ENCODE assay signal across 12 cellular contexts in genomic region chr2:53515435-53516332, GRCh38.
DNase-seq lines count a peak whose midpoint lies in the region; FAIRE-seq and TF ChIP-seq lines count a peak whose summit lies in the region.
"Had no signal": no experiment of that assay in that cellular context is flagged by ENCODE, and none has a peak within 500 bp of the region (broad histone marks: within the 10 kb centered on the region; RNA-seq: fewer than 3 reads in every experiment).

No MANE protein-coding gene starts in this region.

- H3K9me2 ChIP-seq in neural cell (ENCODE audit: insufficient read depth, low read length), result no peaks in the 10 kb centered on the region

- no peak for TF ChIP-seq POLR2A in lower leg skin (IDR thresholded peaks at IDR 0.05)

- no peaks in the 10 kb centered on the region for H4K20me1 ChIP-seq in neural cell (ENCODE audit: insufficient read depth)

- H3K36me3 ChIP-seq in bronchial epithelial cell (ENCODE audit: control insufficient read depth, insufficient read depth, low read length) (no peaks in the 10 kb centered on the region), neural cell (ENCODE audit: insufficient read depth, low read length) (no peaks in the 10 kb centered on the region), MG63 (no peaks in the 10 kb centered on the region)
- H3K36me3 ChIP-seq: prostate gland, upper lobe of left lung had no signal

- H3K27ac ChIP-seq in neural cell (ENCODE audit: low read length), result no peak overlapping the region
- H3K27ac ChIP-seq: epithelial cell of prostate, prostate gland, upper lobe of left lung had no signal

- H3F3A ChIP-seq in neural cell (ENCODE audit: insufficient read depth, low read length, poor library complexity, severe bottlenecking), result no peaks in the 10 kb centered on the region

- DNase-seq in NCI-H1436 (lab: John Stamatoyannopoulos, UW), result peak; percentile 3
- DNase-seq in NCI-H1436 treated with DMSO at 0.1 percent for 48 hours (lab: John Stamatoyannopoulos, UW), result no peak
- peak; percentile 12 for DNase-seq in HT1080 (ENCODE audit: low read depth)
- no peak for DNase-seq in bronchial epithelial cell (ENCODE audit: low read depth)
- no peak for DNase-seq in SKM-1 treated with dmso at 0.1 percent for 144 hours (lab: John Stamatoyannopoulos, UW; ENCODE audit: unreplicated experiment)
- DNase-seq in MG63, result no peak
- no peak for DNase-seq in lower leg skin (ENCODE audit: low spot score in 2 of 2)
- DNase-seq: activated CD4-positive, alpha-beta memory T cell treated with anti-CD3 and anti-CD28 coated beads for 36 hours; upper lobe of left lung had no signal

- H3K79me2 ChIP-seq in neural cell (replicated peaks; ENCODE audit: insufficient read depth, low read length), result no peaks in the 10 kb centered on the region

- H3K27me3 ChIP-seq in bronchial epithelial cell (ENCODE audit: control insufficient read depth, insufficient read depth, low read length), result no peaks in the 10 kb centered on the region
- no peaks in the 10 kb centered on the region for H3K27me3 ChIP-seq in neural cell (ENCODE audit: insufficient read depth, low read depth, low read length)
- H3K27me3 ChIP-seq in MG63, result no peaks in the 10 kb centered on the region
- H3K27me3 ChIP-seq: upper lobe of left lung had no signal

- peak; percentile 52 for TF ChIP-seq EP300 in neural cell (conservative IDR thresholded peaks at IDR 0.05; ENCODE audit: poor library complexity, severe bottlenecking)

- TF ChIP-seq CTCF in bronchial epithelial cell (IDR thresholded peaks at IDR 0.05; ENCODE audit: insufficient read depth, low read length, severe bottlenecking) (peak; percentile 34), neural cell (IDR thresholded peaks at IDR 0.05; ENCODE audit: poor library complexity, severe bottlenecking) (peak; percentile 77), lower leg skin (IDR thresholded peaks at IDR 0.05) (no peak)

- no peak for FAIRE-seq in bronchial epithelial cell (lab: Jason Lieb, UNC)

- intact Hi-C loops in lower leg skin (cut with DNase I; ENCODE audit: low total_unique reads), result no loop called here

- H3K9me3 ChIP-seq in neural cell (ENCODE audit: low read length), result no peaks in the 10 kb centered on the region
- no peaks in the 10 kb centered on the region for H3K9me3 ChIP-seq in MG63
- H3K9me3 ChIP-seq: prostate gland, upper lobe of left lung had no signal

- H3K4me3 ChIP-seq in bronchial epithelial cell (ENCODE audit: low read depth, low read length), result no peak overlapping the region
- H3K4me3 ChIP-seq in neural cell (ENCODE audit: low read length), result peak overlapping the region; percentile 19
- H3K4me3 ChIP-seq in MG63, result no peak overlapping the region
- no peak overlapping the region for H3K4me3 ChIP-seq in lower leg skin (ENCODE audit: low read depth, poor library complexity, severe bottlenecking)
- H3K4me3 ChIP-seq: prostate gland, upper lobe of left lung had no signal

- TF ChIP-seq RAD21 in neural cell (conservative IDR thresholded peaks at IDR 0.05), result peak; percentile 81

- H3K9ac ChIP-seq in neural cell (ENCODE audit: low read length), result no peak overlapping the region

- H2AFZ ChIP-seq in neural cell (ENCODE audit: low read depth, low read length), result no peak overlapping the region

- 76 to 86% methylated on average over 6 of the region's 6 CpGs for WGBS in lower leg skin, 2 donors

- peak overlapping the region; percentile 22 for H3K4me2 ChIP-seq in neural cell (ENCODE audit: low read length)

TF ChIP-seq in neural cell, 6 proteins besides CTCF, POLR2A, EP300 and RAD21:
- TF ChIP-seq MXI1 (conservative IDR thresholded peaks at IDR 0.05; ENCODE audit: poor library complexity, severe bottlenecking) (peak; percentile 15), REST (IDR thresholded peaks at IDR 0.05; ENCODE audit: borderline replicate concordance) (no peak), TAF1 (IDR thresholded peaks at IDR 0.05; ENCODE audit: low read depth) (no peak), SMC3 (conservative IDR thresholded peaks at IDR 0.05; ENCODE audit: poor library complexity) (peak; percentile 78), POLR2AphosphoS5 (IDR thresholded peaks at IDR 0.05) (peak; percentile 66), EZH2 (IDR thresholded peaks at IDR 0.05; ENCODE audit: borderline replicate concordance, insufficient read depth, low read length, poor library complexity, severe bottlenecking) (no peak)

Comparison
In these comparisons a context has a peak if more than half of its experiments do, and no peak if none do; other contexts are left out.
1. DNase-seq: peak in NCI-H1436 (single experiment) and HT1080 (single experiment); none in NCI-H1436 treated with DMSO at 0.1 percent for 48 hours (single experiment), bronchial epithelial cell (single experiment), SKM-1 treated with dmso at 0.1 percent for 144 hours (single experiment), MG63 (single experiment) and lower leg skin (0 of 2).
2. CTCF ChIP-seq: peak in bronchial epithelial cell (single experiment) and neural cell (single experiment); none in lower leg skin (0 of 3).